16 cellular contexts compared by ENCODE assay signal in genomic region chr2:105951390-105951694, GRCh38.
A peak's percentile ranks its signal among the peaks of the same experiment; 100 is the strongest.
DNase-seq lines count a peak whose midpoint lies in the region; ATAC-seq and TF ChIP-seq lines count a peak whose summit lies in the region.
"Had no signal": no experiment of that assay in that cellular context is flagged by ENCODE, and none has a peak within 500 bp of the region (broad histone marks: within the 10 kb centered on the region; RNA-seq: fewer than 3 reads in every experiment).

No MANE protein-coding gene starts in this region.

- no peaks in the 10 kb centered on the region for H3F3A ChIP-seq in GM23338 (replicated peaks; ENCODE audit: low read depth)

- no peaks in the 10 kb centered on the region for H3K36me3 ChIP-seq in GM23338 (ENCODE audit: insufficient read depth)
- no peaks in the 10 kb centered on the region for H3K36me3 ChIP-seq in WERI-Rb-1
- no peaks in the 10 kb centered on the region for H3K36me3 ChIP-seq in naive thymus-derived CD4-positive, alpha-beta T cell (ENCODE audit: control insufficient read depth in 2 of 3, insufficient read depth in 3 of 3, low read length in 3 of 3)

- no peaks in the 10 kb centered on the region for H3K36me3 Mint-ChIP-seq in activated naive CD4-positive, alpha-beta T cell treated with anti-CD3 and anti-CD28 coated beads for 36 hours (ENCODE audit: low read depth)
- H3K36me3 Mint-ChIP-seq in activated naive CD4-positive, alpha-beta T cell treated with anti-CD3 and anti-CD28 coated beads, Interleukin-2, amount 10 ng/mL, durations not matched to agents 7 days and 5 days = no peaks in the 10 kb centered on the region
- no peaks in the 10 kb centered on the region; the same call in 2 of the 3 replicates for H3K36me3 Mint-ChIP-seq in GM23338 (ENCODE audit: low read depth)
- H3K36me3 Mint-ChIP-seq in naive thymus-derived CD4-positive, alpha-beta T cell = no peaks in the 10 kb centered on the region
- H3K36me3 Mint-ChIP-seq in activated CD8-positive, alpha-beta memory T cell treated with anti-CD3 and anti-CD28 coated beads, Interleukin-2, amount 10 ng/mL, durations not matched to agents 7 days and 5 days = no peaks in the 10 kb centered on the region
- H3K36me3 Mint-ChIP-seq: CD4-positive, CD25-positive, alpha-beta regulatory T cell had no signal

- peak overlapping the region; percentile 8; the same call in 1 of the 2 replicates for H2AFZ ChIP-seq in GM23338

- H3K27me3 ChIP-seq in GM23338 (ENCODE audit: insufficient read depth) (no peaks in the 10 kb centered on the region), WERI-Rb-1 (ENCODE audit: insufficient read depth, low read depth, severe bottlenecking) (no peaks in the 10 kb centered on the region)
- no peaks in the 10 kb centered on the region for H3K27me3 ChIP-seq in naive thymus-derived CD4-positive, alpha-beta T cell (ENCODE audit: control insufficient read depth in 2 of 2, insufficient read depth in 2 of 2, low read length in 2 of 2)

- ATAC-seq in GM23338 (no peak), left colon (no peak)
- ATAC-seq in naive thymus-derived CD4-positive, alpha-beta T cell = no peak
- no peak for ATAC-seq in activated CD8-positive, alpha-beta memory T cell treated with anti-CD3 and anti-CD28 coated beads, Interleukin-2, amount 10 ng/mL, durations not matched to agents 7 days and 5 days
- ATAC-seq: HepG2 had no signal

- TF ChIP-seq CTCF in GM23338 (conservative IDR thresholded peaks at IDR 0.05; ENCODE audit: low read depth in 2 of 2) (no peak), WERI-Rb-1 (IDR thresholded peaks at IDR 0.05; ENCODE audit: low read depth, low read length) (no peak)

- intact Hi-C loops in activated naive CD4-positive, alpha-beta T cell treated with anti-CD3 and anti-CD28 coated beads for 36 hours (cut with micrococcal nuclease) = no loop called here
- intact Hi-C loops in naive thymus-derived CD4-positive, alpha-beta T cell (cut with micrococcal nuclease) = loop anchor here in 1 of 2 donors (5.0 to 10.0 kb wide), 3 partner anchors 54 to 377 kb away; no protein-coding TSS in a partner anchor
- intact Hi-C loops in left colon (cut with DNase I, micrococcal nuclease) = no loop called here

- H4K20me1 ChIP-seq in GM23338 (replicated peaks; ENCODE audit: insufficient read depth) = no peaks in the 10 kb centered on the region; the same call in 1 of the 2 replicates

- H3K4me2 ChIP-seq in GM23338 = peak overlapping the region; percentile 13; the same call in 1 of the 2 replicates

- H3K4me3 ChIP-seq in GM23338 (no peak overlapping the region), WERI-Rb-1 (ENCODE audit: low read depth, low read length) (no peak overlapping the region)
- no peak overlapping the region for H3K4me3 ChIP-seq in naive thymus-derived CD4-positive, alpha-beta T cell (ENCODE audit: low read length)

- no peak overlapping the region for H3K27ac ChIP-seq in GM23338 (ENCODE audit: low read depth)
- H3K27ac ChIP-seq in WERI-Rb-1 = peak overlapping the region; percentile 86
- H3K27ac ChIP-seq in naive thymus-derived CD4-positive, alpha-beta T cell (ENCODE audit: low read depth, low read length) = no peak overlapping the region

- H3K27me3 Mint-ChIP-seq in activated naive CD4-positive, alpha-beta T cell treated with anti-CD3 and anti-CD28 coated beads for 36 hours (ENCODE audit: low read depth) = no peaks in the 10 kb centered on the region
- peaks cover 49% of the 10 kb centered on the region for H3K27me3 Mint-ChIP-seq in activated naive CD4-positive, alpha-beta T cell treated with anti-CD3 and anti-CD28 coated beads, Interleukin-2, amount 10 ng/mL, durations not matched to agents 7 days and 5 days
- H3K27me3 Mint-ChIP-seq in GM23338 (ENCODE audit: insufficient read depth, low read depth, poor library complexity) = peaks cover 2% of the 10 kb centered on the region
- H3K27me3 Mint-ChIP-seq in naive thymus-derived CD4-positive, alpha-beta T cell = peaks cover 0 to 10% (median 0%) of the 10 kb centered on the region in 5 donors
- H3K27me3 Mint-ChIP-seq in activated CD8-positive, alpha-beta memory T cell treated with anti-CD3 and anti-CD28 coated beads, Interleukin-2, amount 10 ng/mL, durations not matched to agents 7 days and 5 days = no peaks in the 10 kb centered on the region
- H3K27me3 Mint-ChIP-seq: CD4-positive, CD25-positive, alpha-beta regulatory T cell had no signal

- H3K27ac Mint-ChIP-seq in activated naive CD4-positive, alpha-beta T cell treated with anti-CD3 and anti-CD28 coated beads for 36 hours = peak overlapping the region; percentile 22
- no peak overlapping the region for H3K27ac Mint-ChIP-seq in activated naive CD4-positive, alpha-beta T cell treated with anti-CD3 and anti-CD28 coated beads, Interleukin-2, amount 10 ng/mL, durations not matched to agents 7 days and 5 days
- no peak overlapping the region for H3K27ac Mint-ChIP-seq in GM23338
- H3K27ac Mint-ChIP-seq in naive thymus-derived CD4-positive, alpha-beta T cell = peak overlapping the region in 6 of 9 donors; percentile 32 to 87 (median 50)
- H3K27ac Mint-ChIP-seq in activated CD8-positive, alpha-beta memory T cell treated with anti-CD3 and anti-CD28 coated beads, Interleukin-2, amount 10 ng/mL, durations not matched to agents 7 days and 5 days = no peak overlapping the region

- peaks cover 21% of the 10 kb centered on the region for H3K4me1 ChIP-seq in GM23338 (ENCODE audit: insufficient read depth)
- peaks cover 5 to 47% of the 10 kb centered on the region in 2 donors for H3K4me1 ChIP-seq in naive thymus-derived CD4-positive, alpha-beta T cell (ENCODE audit: control insufficient read depth in 2 of 2, insufficient read depth in 2 of 2, low read length in 2 of 2)

- H3K9me3 ChIP-seq in WERI-Rb-1 (ENCODE audit: severe bottlenecking) = no peaks in the 10 kb centered on the region
- no peaks in the 10 kb centered on the region for H3K9me3 ChIP-seq in naive thymus-derived CD4-positive, alpha-beta T cell (ENCODE audit: control insufficient read depth in 2 of 3, low read length in 3 of 3)

- POLR2A ChIA-PET in naive thymus-derived CD4-positive, alpha-beta T cell (lab: Charles Lee) = interaction anchor here (0.9 to 1.1 kb wide), 4 partner anchors 11 to 94 kb away, joined by 3 to 4 read pairs (median 3); no protein-coding TSS in a partner anchor

- no peak overlapping the region for H3K4me3 Mint-ChIP-seq in activated naive CD4-positive, alpha-beta T cell treated with anti-CD3 and anti-CD28 coated beads for 36 hours
- no peak overlapping the region for H3K4me3 Mint-ChIP-seq in activated naive CD4-positive, alpha-beta T cell treated with anti-CD3 and anti-CD28 coated beads, Interleukin-2, amount 10 ng/mL, durations not matched to agents 7 days and 5 days
- H3K4me3 Mint-ChIP-seq in GM23338 = no peak overlapping the region
- H3K4me3 Mint-ChIP-seq in naive thymus-derived CD4-positive, alpha-beta T cell = peak overlapping the region in 6 of 10 donors; percentile 1 to 70 (median 52)
- no peak overlapping the region for H3K4me3 Mint-ChIP-seq in activated CD8-positive, alpha-beta memory T cell treated with anti-CD3 and anti-CD28 coated beads, Interleukin-2, amount 10 ng/mL, durations not matched to agents 7 days and 5 days

- H3K9me2 ChIP-seq in GM23338 (ENCODE audit: insufficient read depth) = 0 out of 2 replicates have a peak, but pooled peaks cover 3% of the 10 kb centered on the region

- H3K79me2 ChIP-seq in GM23338 (replicated peaks; ENCODE audit: insufficient read depth) = no peaks in the 10 kb centered on the region

- DNase-seq in activated naive CD4-positive, alpha-beta T cell treated with anti-CD3 and anti-CD28 coated beads for 36 hours = no peak
- DNase-seq in activated naive CD4-positive, alpha-beta T cell treated with anti-CD3 and anti-CD28 coated beads, Interleukin-2, amount 10 ng/mL, durations not matched to agents 7 days and 5 days = no peak
- DNase-seq in GM23338 (ENCODE audit: low spot score) (no peak), WERI-Rb-1 (no peak), left colon (no peak)
- no peak for DNase-seq in naive thymus-derived CD4-positive, alpha-beta T cell
- DNase-seq in activated CD8-positive, alpha-beta memory T cell treated with anti-CD3 and anti-CD28 coated beads, Interleukin-2, amount 10 ng/mL, durations not matched to agents 7 days and 5 days = no peak
- DNase-seq: ACHN; AML-193; Calu3; CD4-positive, CD25-positive, alpha-beta regulatory T cell; KG1; NCI-H1048; NCI-H2081 treated with DMSO at 0.1 percent for 48 hours; SIG-M5 had no signal

- CTCF ChIA-PET in activated naive CD4-positive, alpha-beta T cell treated with anti-CD3 and anti-CD28 coated beads for 36 hours (lab: Charles Lee) = no interaction called here
- CTCF ChIA-PET in activated naive CD4-positive, alpha-beta T cell treated with anti-CD3 and anti-CD28 coated beads, Interleukin-2, amount 10 ng/mL, durations not matched to agents 7 days and 5 days (lab: Charles Lee) = interaction anchor here (0.8 to 1.2 kb wide), 2 partner anchors 25 to 183 kb away, joined by 3 read pairs; no protein-coding TSS in a partner anchor
- CTCF ChIA-PET in naive thymus-derived CD4-positive, alpha-beta T cell (lab: Charles Lee) = no interaction called here
- CTCF ChIA-PET in activated CD8-positive, alpha-beta memory T cell treated with anti-CD3 and anti-CD28 coated beads, Interleukin-2, amount 10 ng/mL, durations not matched to agents 7 days and 5 days (lab: Charles Lee) = interaction anchor here (1.3 kb wide), 1 partner anchor 16 kb away, joined by 3 read pairs; no protein-coding TSS in a partner anchor

- H3K9me3 Mint-ChIP-seq in activated naive CD4-positive, alpha-beta T cell treated with anti-CD3 and anti-CD28 coated beads for 36 hours = no peaks in the 10 kb centered on the region
- no peaks in the 10 kb centered on the region for H3K9me3 Mint-ChIP-seq in activated naive CD4-positive, alpha-beta T cell treated with anti-CD3 and anti-CD28 coated beads, Interleukin-2, amount 10 ng/mL, durations not matched to agents 7 days and 5 days
- H3K9me3 Mint-ChIP-seq in GM23338 = no peaks in the 10 kb centered on the region
- peaks cover 0 to 1% (median 0%) of the 10 kb centered on the region in 11 donors for H3K9me3 Mint-ChIP-seq in naive thymus-derived CD4-positive, alpha-beta T cell
- no peaks in the 10 kb centered on the region for H3K9me3 Mint-ChIP-seq in activated CD8-positive, alpha-beta memory T cell treated with anti-CD3 and anti-CD28 coated beads, Interleukin-2, amount 10 ng/mL, durations not matched to agents 7 days and 5 days (ENCODE audit: low read depth)
- H3K9me3 Mint-ChIP-seq: CD4-positive, CD25-positive, alpha-beta regulatory T cell had no signal

- peaks cover 57% of the 10 kb centered on the region for H3K4me1 Mint-ChIP-seq in activated naive CD4-positive, alpha-beta T cell treated with anti-CD3 and anti-CD28 coated beads for 36 hours (ENCODE audit: low read depth)
- peaks cover 24% of the 10 kb centered on the region for H3K4me1 Mint-ChIP-seq in activated naive CD4-positive, alpha-beta T cell treated with anti-CD3 and anti-CD28 coated beads, Interleukin-2, amount 10 ng/mL, durations not matched to agents 7 days and 5 days
- peaks cover 35% of the 10 kb centered on the region for H3K4me1 Mint-ChIP-seq in GM23338
- H3K4me1 Mint-ChIP-seq in naive thymus-derived CD4-positive, alpha-beta T cell = peaks cover 30 to 86% (median 77%) of the 10 kb centered on the region in 7 donors
- H3K4me1 Mint-ChIP-seq in activated CD8-positive, alpha-beta memory T cell treated with anti-CD3 and anti-CD28 coated beads, Interleukin-2, amount 10 ng/mL, durations not matched to agents 7 days and 5 days = peaks cover 23% of the 10 kb centered on the region

TF ChIP-seq in GM23338, 12 proteins besides CTCF, POLR2A, EP300 and RAD21 (continues in another document):
- TF ChIP-seq STAT1 (IDR thresholded peaks at IDR 0.05; ENCODE audit: unreplicated experiment) = no peak

Comparison
In these comparisons a context has a peak if more than half of its experiments do, and no peak if none do; other contexts are left out.
1. H3K27ac Mint-ChIP-seq: peak in activated naive CD4-positive, alpha-beta T cell treated with anti-CD3 and anti-CD28 coated beads for 36 hours (single experiment) and naive thymus-derived CD4-positive, alpha-beta T cell (6 of 9); none in activated naive CD4-positive, alpha-beta T cell treated with anti-CD3 and anti-CD28 coated beads, Interleukin-2, amount 10 ng/mL, durations not matched to agents 7 days and 5 days (single experiment), GM23338 (single experiment) and activated CD8-positive, alpha-beta memory T cell treated with anti-CD3 and anti-CD28 coated beads, Interleukin-2, amount 10 ng/mL, durations not matched to agents 7 days and 5 days (single experiment).
2. CTCF ChIA-PET loops: an anchor here in activated naive CD4-positive, alpha-beta T cell treated with anti-CD3 and anti-CD28 coated beads, Interleukin-2, amount 10 ng/mL, durations not matched to agents 7 days and 5 days (0.8 to 1.2 kb wide) and activated CD8-positive, alpha-beta memory T cell treated with anti-CD3 and anti-CD28 coated beads, Interleukin-2, amount 10 ng/mL, durations not matched to agents 7 days and 5 days (1.3 kb wide); none called in activated naive CD4-positive, alpha-beta T cell treated with anti-CD3 and anti-CD28 coated beads for 36 hours and naive thymus-derived CD4-positive, alpha-beta T cell.
3. H3K4me3 Mint-ChIP-seq: peak in naive thymus-derived CD4-positive, alpha-beta T cell (6 of 10); none in activated naive CD4-positive, alpha-beta T cell treated with anti-CD3 and anti-CD28 coated beads for 36 hours (single experiment), activated naive CD4-positive, alpha-beta T cell treated with anti-CD3 and anti-CD28 coated beads, Interleukin-2, amount 10 ng/mL, durations not matched to agents 7 days and 5 days (single experiment), GM23338 (single experiment) and activated CD8-positive, alpha-beta memory T cell treated with anti-CD3 and anti-CD28 coated beads, Interleukin-2, amount 10 ng/mL, durations not matched to agents 7 days and 5 days (single experiment).